1 cellular context compared by ENCODE assay signal in the genomic region with DNA sequence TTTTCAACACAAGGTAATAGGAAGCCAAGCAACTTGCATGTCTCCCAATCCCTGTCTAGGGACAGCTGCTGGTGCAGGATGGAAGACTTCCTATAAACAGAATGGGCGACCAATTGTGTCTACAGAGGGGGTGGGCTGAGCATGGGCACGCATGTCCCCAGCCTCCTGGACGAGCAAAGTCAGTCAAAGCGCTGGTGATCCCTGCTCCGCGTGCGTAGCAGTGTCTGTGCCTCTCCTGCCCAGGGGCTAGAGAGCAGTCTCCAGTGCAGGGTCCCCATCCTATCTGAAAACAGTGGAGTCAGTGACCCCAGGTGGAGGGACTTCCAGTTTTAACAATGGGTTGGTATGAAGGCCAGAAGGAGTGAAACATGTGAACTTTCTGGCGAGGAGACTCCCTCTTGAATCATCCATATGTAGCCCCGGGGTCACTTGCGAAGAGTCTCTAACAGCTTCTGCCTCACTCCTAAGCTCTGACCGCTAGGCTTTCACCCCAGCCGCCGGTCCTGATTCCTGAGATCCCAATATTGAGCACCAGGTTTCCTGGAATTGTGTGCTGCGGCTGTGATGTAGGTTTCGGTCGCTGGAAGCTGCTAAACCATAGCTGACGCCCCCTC.
TF ChIP-seq lines count a peak whose summit lies in the region.

No MANE protein-coding gene starts in this region.

TF ChIP-seq in K562, 482 proteins besides CTCF, POLR2A, EP300 and RAD21 (continues in another document):
- TF ChIP-seq, protein P1, sequence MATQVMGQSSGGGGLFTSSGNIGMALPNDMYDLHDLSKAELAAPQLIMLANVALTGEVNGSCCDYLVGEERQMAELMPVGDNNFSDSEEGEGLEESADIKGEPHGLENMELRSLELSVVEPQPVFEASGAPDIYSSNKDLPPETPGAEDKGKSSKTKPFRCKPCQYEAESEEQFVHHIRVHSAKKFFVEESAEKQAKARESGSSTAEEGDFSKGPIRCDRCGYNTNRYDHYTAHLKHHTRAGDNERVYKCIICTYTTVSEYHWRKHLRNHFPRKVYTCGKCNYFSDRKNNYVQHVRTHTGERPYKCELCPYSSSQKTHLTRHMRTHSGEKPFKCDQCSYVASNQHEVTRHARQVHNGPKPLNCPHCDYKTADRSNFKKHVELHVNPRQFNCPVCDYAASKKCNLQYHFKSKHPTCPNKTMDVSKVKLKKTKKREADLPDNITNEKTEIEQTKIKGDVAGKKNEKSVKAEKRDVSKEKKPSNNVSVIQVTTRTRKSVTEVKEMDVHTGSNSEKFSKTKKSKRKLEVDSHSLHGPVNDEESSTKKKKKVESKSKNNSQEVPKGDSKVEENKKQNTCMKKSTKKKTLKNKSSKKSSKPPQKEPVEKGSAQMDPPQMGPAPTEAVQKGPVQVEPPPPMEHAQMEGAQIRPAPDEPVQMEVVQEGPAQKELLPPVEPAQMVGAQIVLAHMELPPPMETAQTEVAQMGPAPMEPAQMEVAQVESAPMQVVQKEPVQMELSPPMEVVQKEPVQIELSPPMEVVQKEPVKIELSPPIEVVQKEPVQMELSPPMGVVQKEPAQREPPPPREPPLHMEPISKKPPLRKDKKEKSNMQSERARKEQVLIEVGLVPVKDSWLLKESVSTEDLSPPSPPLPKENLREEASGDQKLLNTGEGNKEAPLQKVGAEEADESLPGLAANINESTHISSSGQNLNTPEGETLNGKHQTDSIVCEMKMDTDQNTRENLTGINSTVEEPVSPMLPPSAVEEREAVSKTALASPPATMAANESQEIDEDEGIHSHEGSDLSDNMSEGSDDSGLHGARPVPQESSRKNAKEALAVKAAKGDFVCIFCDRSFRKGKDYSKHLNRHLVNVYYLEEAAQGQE (CRISPR knock-in tag; IDR thresholded peaks at IDR 0.05; ENCODE audit: low read depth), result 0 out of 2 replicates have a peak, but pooled peaks have one; percentile 37
- TF ChIP-seq, protein P2, sequence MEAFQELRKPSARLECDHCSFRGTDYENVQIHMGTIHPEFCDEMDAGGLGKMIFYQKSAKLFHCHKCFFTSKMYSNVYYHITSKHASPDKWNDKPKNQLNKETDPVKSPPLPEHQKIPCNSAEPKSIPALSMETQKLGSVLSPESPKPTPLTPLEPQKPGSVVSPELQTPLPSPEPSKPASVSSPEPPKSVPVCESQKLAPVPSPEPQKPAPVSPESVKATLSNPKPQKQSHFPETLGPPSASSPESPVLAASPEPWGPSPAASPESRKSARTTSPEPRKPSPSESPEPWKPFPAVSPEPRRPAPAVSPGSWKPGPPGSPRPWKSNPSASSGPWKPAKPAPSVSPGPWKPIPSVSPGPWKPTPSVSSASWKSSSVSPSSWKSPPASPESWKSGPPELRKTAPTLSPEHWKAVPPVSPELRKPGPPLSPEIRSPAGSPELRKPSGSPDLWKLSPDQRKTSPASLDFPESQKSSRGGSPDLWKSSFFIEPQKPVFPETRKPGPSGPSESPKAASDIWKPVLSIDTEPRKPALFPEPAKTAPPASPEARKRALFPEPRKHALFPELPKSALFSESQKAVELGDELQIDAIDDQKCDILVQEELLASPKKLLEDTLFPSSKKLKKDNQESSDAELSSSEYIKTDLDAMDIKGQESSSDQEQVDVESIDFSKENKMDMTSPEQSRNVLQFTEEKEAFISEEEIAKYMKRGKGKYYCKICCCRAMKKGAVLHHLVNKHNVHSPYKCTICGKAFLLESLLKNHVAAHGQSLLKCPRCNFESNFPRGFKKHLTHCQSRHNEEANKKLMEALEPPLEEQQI (IDR thresholded peaks at IDR 0.05), result peak; percentile 85; the same call in 1 of the 2 replicates
- TF ChIP-seq TOE1 (IDR thresholded peaks at IDR 0.05; ENCODE audit: borderline replicate concordance) (peak; percentile 34; the same call in 1 of the 2 replicates), TOE1 (CRISPR knock-in tag; IDR thresholded peaks at IDR 0.05; ENCODE audit: borderline replicate concordance, low read depth) (no peak), ZNF445 (CRISPR knock-in tag; IDR thresholded peaks at IDR 0.05; ENCODE audit: low read depth) (0 out of 2 replicates have a peak, but pooled peaks have one; percentile 41), ZNF311 (CRISPR knock-in tag; IDR thresholded peaks at IDR 0.05) (0 out of 2 replicates have a peak, but pooled peaks have one; percentile 52), ZNF436 (CRISPR knock-in tag; IDR thresholded peaks at IDR 0.05) (no peak), NFE2 (IDR thresholded peaks at IDR 0.05; ENCODE audit: low read depth) (no peak), BCOR (IDR thresholded peaks at IDR 0.05) (peak; percentile 26; the same call in 1 of the 2 replicates), HDAC8 (tag; IDR thresholded peaks at IDR 0.05) (peak; percentile 83; the same call in 1 of the 2 replicates), ZNF121 (CRISPR knock-in tag; conservative IDR thresholded peaks at IDR 0.05) (no peak), ZNF23 (CRISPR knock-in tag; IDR thresholded peaks at IDR 0.05) (no peak), TEAD4 (IDR thresholded peaks at IDR 0.05; ENCODE audit: low read length) (no peak), TEAD4 (CRISPR knock-in tag; IDR thresholded peaks at IDR 0.05; ENCODE audit: borderline replicate concordance) (peak; percentile 75; the same call in 1 of the 2 replicates), SETDB1 (IDR thresholded peaks at IDR 0.05; ENCODE audit: low read length) (no peak), ETV1 (tag; conservative IDR thresholded peaks at IDR 0.05; ENCODE audit: low read depth) (0 out of 2 replicates have a peak, but pooled peaks have one; percentile 42), PTRF (tag; IDR thresholded peaks at IDR 0.05) (peak; percentile 67; the same call in 1 of the 2 replicates), HSF4 (CRISPR knock-in tag; IDR thresholded peaks at IDR 0.05; ENCODE audit: borderline replicate concordance) (no peak), STAG1 (CRISPR knock-in tag; IDR thresholded peaks at IDR 0.05; ENCODE audit: borderline replicate concordance) (peak; percentile 31; the same call in 1 of the 2 replicates), ELF2 (CRISPR knock-in tag; IDR thresholded peaks at IDR 0.05) (no peak), ELF1 (tag; IDR thresholded peaks at IDR 0.05) (peak; percentile 51; the same call in 1 of the 2 replicates), KLF13 (tag; IDR thresholded peaks at IDR 0.05; ENCODE audit: borderline replicate concordance, low read depth) (0 out of 2 replicates have a peak, but pooled peaks have one; percentile 34), SMAD1 (IDR thresholded peaks at IDR 0.05; ENCODE audit: low read depth, low read length, partially characterized antibody) (no peak)
- TF ChIP-seq, protein P3, sequence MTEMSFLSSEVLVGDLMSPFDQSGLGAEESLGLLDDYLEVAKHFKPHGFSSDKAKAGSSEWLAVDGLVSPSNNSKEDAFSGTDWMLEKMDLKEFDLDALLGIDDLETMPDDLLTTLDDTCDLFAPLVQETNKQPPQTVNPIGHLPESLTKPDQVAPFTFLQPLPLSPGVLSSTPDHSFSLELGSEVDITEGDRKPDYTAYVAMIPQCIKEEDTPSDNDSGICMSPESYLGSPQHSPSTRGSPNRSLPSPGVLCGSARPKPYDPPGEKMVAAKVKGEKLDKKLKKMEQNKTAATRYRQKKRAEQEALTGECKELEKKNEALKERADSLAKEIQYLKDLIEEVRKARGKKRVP (CRISPR knock-in tag; IDR thresholded peaks at IDR 0.05), result 0 out of 2 replicates have a peak, but pooled peaks have one; percentile 42
- TF ChIP-seq, protein P4, sequence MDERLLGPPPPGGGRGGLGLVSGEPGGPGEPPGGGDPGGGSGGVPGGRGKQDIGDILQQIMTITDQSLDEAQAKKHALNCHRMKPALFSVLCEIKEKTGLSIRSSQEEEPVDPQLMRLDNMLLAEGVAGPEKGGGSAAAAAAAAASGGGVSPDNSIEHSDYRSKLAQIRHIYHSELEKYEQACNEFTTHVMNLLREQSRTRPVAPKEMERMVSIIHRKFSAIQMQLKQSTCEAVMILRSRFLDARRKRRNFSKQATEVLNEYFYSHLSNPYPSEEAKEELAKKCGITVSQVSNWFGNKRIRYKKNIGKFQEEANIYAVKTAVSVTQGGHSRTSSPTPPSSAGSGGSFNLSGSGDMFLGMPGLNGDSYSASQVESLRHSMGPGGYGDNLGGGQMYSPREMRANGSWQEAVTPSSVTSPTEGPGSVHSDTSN (CRISPR knock-in tag; IDR thresholded peaks at IDR 0.05; ENCODE audit: low read depth), result no peak
- TF ChIP-seq, protein P4 (tag; conservative IDR thresholded peaks at IDR 0.05; ENCODE audit: low read depth), result no peak
- TF ChIP-seq, protein P5, sequence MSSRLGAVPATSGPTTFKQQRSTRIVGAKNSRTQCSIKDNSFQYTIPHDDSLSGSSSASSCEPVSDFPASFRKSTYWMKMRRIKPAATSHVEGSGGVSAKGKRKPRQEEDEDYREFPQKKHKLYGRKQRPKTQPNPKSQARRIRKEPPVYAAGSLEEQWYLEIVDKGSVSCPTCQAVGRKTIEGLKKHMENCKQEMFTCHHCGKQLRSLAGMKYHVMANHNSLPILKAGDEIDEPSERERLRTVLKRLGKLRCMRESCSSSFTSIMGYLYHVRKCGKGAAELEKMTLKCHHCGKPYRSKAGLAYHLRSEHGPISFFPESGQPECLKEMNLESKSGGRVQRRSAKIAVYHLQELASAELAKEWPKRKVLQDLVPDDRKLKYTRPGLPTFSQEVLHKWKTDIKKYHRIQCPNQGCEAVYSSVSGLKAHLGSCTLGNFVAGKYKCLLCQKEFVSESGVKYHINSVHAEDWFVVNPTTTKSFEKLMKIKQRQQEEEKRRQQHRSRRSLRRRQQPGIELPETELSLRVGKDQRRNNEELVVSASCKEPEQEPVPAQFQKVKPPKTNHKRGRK (tag; IDR thresholded peaks at IDR 0.05), result no peak
- TF ChIP-seq, protein P6, sequence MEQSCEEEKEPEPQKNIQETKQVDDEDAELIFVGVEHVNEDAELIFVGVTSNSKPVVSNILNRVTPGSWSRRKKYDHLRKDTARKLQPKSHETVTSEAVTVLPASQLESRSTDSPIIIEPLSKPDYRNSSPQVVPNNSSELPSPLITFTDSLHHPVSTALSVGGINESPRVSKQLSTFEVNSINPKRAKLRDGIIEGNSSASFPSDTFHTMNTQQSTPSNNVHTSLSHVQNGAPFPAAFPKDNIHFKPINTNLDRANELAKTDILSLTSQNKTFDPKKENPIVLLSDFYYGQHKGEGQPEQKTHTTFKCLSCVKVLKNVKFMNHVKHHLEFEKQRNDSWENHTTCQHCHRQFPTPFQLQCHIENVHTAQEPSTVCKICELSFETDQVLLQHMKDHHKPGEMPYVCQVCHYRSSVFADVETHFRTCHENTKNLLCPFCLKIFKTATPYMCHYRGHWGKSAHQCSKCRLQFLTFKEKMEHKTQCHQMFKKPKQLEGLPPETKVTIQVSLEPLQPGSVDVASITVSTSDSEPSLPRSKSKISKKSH (CRISPR knock-in tag; IDR thresholded peaks at IDR 0.05), result no peak
- TF ChIP-seq, protein P7, sequence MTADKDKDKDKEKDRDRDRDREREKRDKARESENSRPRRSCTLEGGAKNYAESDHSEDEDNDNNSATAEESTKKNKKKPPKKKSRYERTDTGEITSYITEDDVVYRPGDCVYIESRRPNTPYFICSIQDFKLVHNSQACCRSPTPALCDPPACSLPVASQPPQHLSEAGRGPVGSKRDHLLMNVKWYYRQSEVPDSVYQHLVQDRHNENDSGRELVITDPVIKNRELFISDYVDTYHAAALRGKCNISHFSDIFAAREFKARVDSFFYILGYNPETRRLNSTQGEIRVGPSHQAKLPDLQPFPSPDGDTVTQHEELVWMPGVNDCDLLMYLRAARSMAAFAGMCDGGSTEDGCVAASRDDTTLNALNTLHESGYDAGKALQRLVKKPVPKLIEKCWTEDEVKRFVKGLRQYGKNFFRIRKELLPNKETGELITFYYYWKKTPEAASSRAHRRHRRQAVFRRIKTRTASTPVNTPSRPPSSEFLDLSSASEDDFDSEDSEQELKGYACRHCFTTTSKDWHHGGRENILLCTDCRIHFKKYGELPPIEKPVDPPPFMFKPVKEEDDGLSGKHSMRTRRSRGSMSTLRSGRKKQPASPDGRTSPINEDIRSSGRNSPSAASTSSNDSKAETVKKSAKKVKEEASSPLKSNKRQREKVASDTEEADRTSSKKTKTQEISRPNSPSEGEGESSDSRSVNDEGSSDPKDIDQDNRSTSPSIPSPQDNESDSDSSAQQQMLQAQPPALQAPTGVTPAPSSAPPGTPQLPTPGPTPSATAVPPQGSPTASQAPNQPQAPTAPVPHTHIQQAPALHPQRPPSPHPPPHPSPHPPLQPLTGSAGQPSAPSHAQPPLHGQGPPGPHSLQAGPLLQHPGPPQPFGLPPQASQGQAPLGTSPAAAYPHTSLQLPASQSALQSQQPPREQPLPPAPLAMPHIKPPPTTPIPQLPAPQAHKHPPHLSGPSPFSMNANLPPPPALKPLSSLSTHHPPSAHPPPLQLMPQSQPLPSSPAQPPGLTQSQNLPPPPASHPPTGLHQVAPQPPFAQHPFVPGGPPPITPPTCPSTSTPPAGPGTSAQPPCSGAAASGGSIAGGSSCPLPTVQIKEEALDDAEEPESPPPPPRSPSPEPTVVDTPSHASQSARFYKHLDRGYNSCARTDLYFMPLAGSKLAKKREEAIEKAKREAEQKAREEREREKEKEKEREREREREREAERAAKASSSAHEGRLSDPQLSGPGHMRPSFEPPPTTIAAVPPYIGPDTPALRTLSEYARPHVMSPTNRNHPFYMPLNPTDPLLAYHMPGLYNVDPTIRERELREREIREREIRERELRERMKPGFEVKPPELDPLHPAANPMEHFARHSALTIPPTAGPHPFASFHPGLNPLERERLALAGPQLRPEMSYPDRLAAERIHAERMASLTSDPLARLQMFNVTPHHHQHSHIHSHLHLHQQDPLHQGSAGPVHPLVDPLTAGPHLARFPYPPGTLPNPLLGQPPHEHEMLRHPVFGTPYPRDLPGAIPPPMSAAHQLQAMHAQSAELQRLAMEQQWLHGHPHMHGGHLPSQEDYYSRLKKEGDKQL (CRISPR knock-in tag; IDR thresholded peaks at IDR 0.05; ENCODE audit: borderline replicate concordance), result no peak
- TF ChIP-seq, protein P8, sequence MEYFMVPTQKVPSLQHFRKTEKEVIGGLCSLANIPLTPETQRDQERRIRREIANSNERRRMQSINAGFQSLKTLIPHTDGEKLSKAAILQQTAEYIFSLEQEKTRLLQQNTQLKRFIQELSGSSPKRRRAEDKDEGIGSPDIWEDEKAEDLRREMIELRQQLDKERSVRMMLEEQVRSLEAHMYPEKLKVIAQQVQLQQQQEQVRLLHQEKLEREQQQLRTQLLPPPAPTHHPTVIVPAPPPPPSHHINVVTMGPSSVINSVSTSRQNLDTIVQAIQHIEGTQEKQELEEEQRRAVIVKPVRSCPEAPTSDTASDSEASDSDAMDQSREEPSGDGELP (CRISPR knock-in tag; IDR thresholded peaks at IDR 0.05; ENCODE audit: borderline replicate concordance), result no peak
- TF ChIP-seq, protein P9, sequence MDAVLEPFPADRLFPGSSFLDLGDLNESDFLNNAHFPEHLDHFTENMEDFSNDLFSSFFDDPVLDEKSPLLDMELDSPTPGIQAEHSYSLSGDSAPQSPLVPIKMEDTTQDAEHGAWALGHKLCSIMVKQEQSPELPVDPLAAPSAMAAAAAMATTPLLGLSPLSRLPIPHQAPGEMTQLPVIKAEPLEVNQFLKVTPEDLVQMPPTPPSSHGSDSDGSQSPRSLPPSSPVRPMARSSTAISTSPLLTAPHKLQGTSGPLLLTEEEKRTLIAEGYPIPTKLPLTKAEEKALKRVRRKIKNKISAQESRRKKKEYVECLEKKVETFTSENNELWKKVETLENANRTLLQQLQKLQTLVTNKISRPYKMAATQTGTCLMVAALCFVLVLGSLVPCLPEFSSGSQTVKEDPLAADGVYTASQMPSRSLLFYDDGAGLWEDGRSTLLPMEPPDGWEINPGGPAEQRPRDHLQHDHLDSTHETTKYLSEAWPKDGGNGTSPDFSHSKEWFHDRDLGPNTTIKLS (IDR thresholded peaks at IDR 0.05; ENCODE audit: borderline replicate concordance, low read depth), result no peak; the same call in 1 of the 2 replicates
